17 cellular contexts compared by ENCODE assay signal in the genomic region with DNA sequence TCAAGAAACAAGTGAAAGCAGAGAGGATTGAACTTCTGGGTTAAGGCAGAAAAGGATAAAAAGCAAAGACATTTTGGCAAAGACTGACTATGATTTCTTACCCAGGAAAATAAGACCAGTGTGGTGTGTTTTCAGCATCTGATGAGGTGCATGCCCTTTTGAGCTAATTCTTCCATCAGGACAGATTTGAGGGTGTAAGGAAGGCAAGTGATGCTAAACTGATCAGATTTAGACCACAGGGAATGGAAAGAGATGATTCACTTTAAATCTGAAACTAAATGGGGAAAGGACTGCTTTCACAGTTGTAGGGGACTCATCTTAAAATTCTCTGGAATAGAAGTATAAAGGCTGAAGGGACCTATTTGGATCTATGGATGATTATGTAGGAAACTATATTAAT. TPM values are rescaled to one million over a fixed set of nuclear protein-coding genes. Genes with fewer than 3 reads are reported as not detected.
A peak's percentile ranks its signal among the peaks of the same experiment; 100 is the strongest.
DNase-seq lines count a peak whose midpoint lies in the region; ATAC-seq and TF ChIP-seq lines count a peak whose summit lies in the region.
"Had no signal": no experiment of that assay in that cellular context is flagged by ENCODE, and none has a peak within 500 bp of the region (broad histone marks: within the 10 kb centered on the region; RNA-seq: fewer than 3 reads in every experiment).

No MANE protein-coding gene starts in this region.

- intact Hi-C loops in activated CD8-positive, alpha-beta T cell treated with anti-CD3 and anti-CD28 coated beads for 36 hours (cut with micrococcal nuclease), result no loop called here

- peaks cover 18% of the 10 kb centered on the region for H3K4me1 Mint-ChIP-seq in activated CD8-positive, alpha-beta T cell treated with anti-CD3 and anti-CD28 coated beads for 36 hours (ENCODE audit: low read depth)
- peaks cover 2% of the 10 kb centered on the region for H3K4me1 Mint-ChIP-seq in activated CD8-positive, alpha-beta T cell treated with anti-CD3 and anti-CD28 coated beads, Interleukin-2, amount 10 ng/mL, durations not matched to agents 7 days and 5 days (ENCODE audit: low read depth)
- H3K4me1 Mint-ChIP-seq in T-helper 17 cell, result no peaks in the 10 kb centered on the region
- H3K4me1 Mint-ChIP-seq in glutamatergic neuron (ENCODE audit: low read depth, unreplicated experiment), result peaks cover 42% of the 10 kb centered on the region

- peaks cover 39% of the 10 kb centered on the region for H3K27me3 Mint-ChIP-seq in activated CD8-positive, alpha-beta T cell treated with anti-CD3 and anti-CD28 coated beads for 36 hours
- H3K27me3 Mint-ChIP-seq in activated CD8-positive, alpha-beta T cell treated with anti-CD3 and anti-CD28 coated beads, Interleukin-2, amount 10 ng/mL, durations not matched to agents 7 days and 5 days (ENCODE audit: low read depth), result peaks cover 16% of the 10 kb centered on the region
- peaks cover 72% of the 10 kb centered on the region for H3K27me3 Mint-ChIP-seq in T-helper 17 cell
- H3K27me3 Mint-ChIP-seq in glutamatergic neuron (ENCODE audit: unreplicated experiment), result peaks cover 2% of the 10 kb centered on the region

- POLR2A ChIA-PET in activated CD8-positive, alpha-beta T cell treated with anti-CD3 and anti-CD28 coated beads for 36 hours (lab: Charles Lee), result no interaction called here
- POLR2A ChIA-PET in activated CD8-positive, alpha-beta T cell treated with anti-CD3 and anti-CD28 coated beads, Interleukin-2, amount 10 ng/mL, durations not matched to agents 7 days and 5 days (lab: Charles Lee), result no interaction called here

- no peaks in the 10 kb centered on the region for H3K9me3 ChIP-seq in T-helper 17 cell (ENCODE audit: control insufficient read depth, low read length, poor library complexity, severe bottlenecking)
- H3K9me3 ChIP-seq: BLaER1 treated with 17β-estradiol and CSF1 and Interleukin-3, amounts not matched to agents 10 nM and 100 nM had no signal

- no peaks in the 10 kb centered on the region for H3K36me3 Mint-ChIP-seq in activated CD8-positive, alpha-beta T cell treated with anti-CD3 and anti-CD28 coated beads for 36 hours (ENCODE audit: low read depth)
- no peaks in the 10 kb centered on the region for H3K36me3 Mint-ChIP-seq in activated CD8-positive, alpha-beta T cell treated with anti-CD3 and anti-CD28 coated beads, Interleukin-2, amount 10 ng/mL, durations not matched to agents 7 days and 5 days (ENCODE audit: low read depth)
- peaks cover 5% of the 10 kb centered on the region for H3K36me3 Mint-ChIP-seq in T-helper 17 cell (ENCODE audit: low read depth)
- H3K36me3 Mint-ChIP-seq in glutamatergic neuron (ENCODE audit: unreplicated experiment), result peaks cover 4% of the 10 kb centered on the region
- H3K36me3 Mint-ChIP-seq: CD4-positive, CD25-positive, alpha-beta regulatory T cell had no signal

- DNase-seq in activated CD8-positive, alpha-beta T cell treated with anti-CD3 and anti-CD28 coated beads for 36 hours, result no peak
- DNase-seq in activated CD8-positive, alpha-beta T cell treated with anti-CD3 and anti-CD28 coated beads, Interleukin-2, amount 10 ng/mL, durations not matched to agents 7 days and 5 days, result no peak
- DNase-seq in T-helper 17 cell (no peak), glutamatergic neuron (no peak), T-helper 9 cell (no peak), NCI-H146 (lab: John Stamatoyannopoulos, UW) (no peak)
- no peak for DNase-seq in stimulated activated naive CD8-positive, alpha-beta T cell treated with anti-CD3 and anti-CD28 coated beads, Interleukin-15, Interleukin-2, amounts not matched to agents 100 U/mL and 50 U/mL, for 24 hours
- DNase-seq: 8988T; AML-193; Calu3; CD4-positive, CD25-positive, alpha-beta regulatory T cell; DMS 273 treated with DMSO at 0.1 percent for 48 hours; GM23248 had no signal

- CTCF ChIA-PET in activated CD8-positive, alpha-beta T cell treated with anti-CD3 and anti-CD28 coated beads for 36 hours (lab: Charles Lee), result interaction anchor here (0.9 to 1.9 kb wide), 2 partner anchors 17 to 24 kb away, joined by 3 to 5 read pairs; no protein-coding TSS in a partner anchor
- CTCF ChIA-PET in activated CD8-positive, alpha-beta T cell treated with anti-CD3 and anti-CD28 coated beads, Interleukin-2, amount 10 ng/mL, durations not matched to agents 7 days and 5 days (lab: Charles Lee), result interaction anchor here (3.1 kb wide), 1 partner anchor 25 kb away, joined by 10 read pairs; no protein-coding TSS in a partner anchor

- H3K27ac Mint-ChIP-seq in activated CD8-positive, alpha-beta T cell treated with anti-CD3 and anti-CD28 coated beads for 36 hours, result peak overlapping the region; percentile 28
- no peak overlapping the region for H3K27ac Mint-ChIP-seq in activated CD8-positive, alpha-beta T cell treated with anti-CD3 and anti-CD28 coated beads, Interleukin-2, amount 10 ng/mL, durations not matched to agents 7 days and 5 days
- H3K27ac Mint-ChIP-seq in T-helper 17 cell (no peak overlapping the region), glutamatergic neuron (ENCODE audit: unreplicated experiment) (peak overlapping the region; percentile 40)
- H3K27ac Mint-ChIP-seq: CD4-positive, CD25-positive, alpha-beta regulatory T cell had no signal

- peak; percentile 49 for ATAC-seq in activated CD8-positive, alpha-beta T cell treated with anti-CD3 and anti-CD28 coated beads for 36 hours
- ATAC-seq in activated CD8-positive, alpha-beta T cell treated with anti-CD3 and anti-CD28 coated beads, Interleukin-2, amount 10 ng/mL, durations not matched to agents 7 days and 5 days, result no peak
- ATAC-seq in T-helper 17 cell, result no peak
- ATAC-seq in stimulated activated naive CD8-positive, alpha-beta T cell treated with anti-CD3 and anti-CD28 coated beads, Interleukin-15, Interleukin-2, amounts not matched to agents 100 U/mL and 50 U/mL, for 24 hours, result peak; percentile 87
- no peak for ATAC-seq in GM18519 (IDR thresholded peaks at IDR 0.05; ENCODE audit: low FRiP score, unreplicated experiment)

- H3K4me3 Mint-ChIP-seq in activated CD8-positive, alpha-beta T cell treated with anti-CD3 and anti-CD28 coated beads for 36 hours, result no peak overlapping the region
- no peak overlapping the region for H3K4me3 Mint-ChIP-seq in activated CD8-positive, alpha-beta T cell treated with anti-CD3 and anti-CD28 coated beads, Interleukin-2, amount 10 ng/mL, durations not matched to agents 7 days and 5 days
- H3K4me3 Mint-ChIP-seq in T-helper 17 cell, result peak overlapping the region; percentile 2
- no peak overlapping the region for H3K4me3 Mint-ChIP-seq in glutamatergic neuron (ENCODE audit: unreplicated experiment)
- H3K4me3 Mint-ChIP-seq: CD4-positive, CD25-positive, alpha-beta regulatory T cell had no signal

- no peaks in the 10 kb centered on the region for H3K9me3 Mint-ChIP-seq in activated CD8-positive, alpha-beta T cell treated with anti-CD3 and anti-CD28 coated beads for 36 hours
- no peaks in the 10 kb centered on the region for H3K9me3 Mint-ChIP-seq in activated CD8-positive, alpha-beta T cell treated with anti-CD3 and anti-CD28 coated beads, Interleukin-2, amount 10 ng/mL, durations not matched to agents 7 days and 5 days (ENCODE audit: insufficient read depth)
- H3K9me3 Mint-ChIP-seq in glutamatergic neuron (ENCODE audit: unreplicated experiment), result peaks cover 5% of the 10 kb centered on the region
- H3K9me3 Mint-ChIP-seq: CD4-positive, CD25-positive, alpha-beta regulatory T cell had no signal

- TF ChIP-seq CTCF in activated CD8-positive, alpha-beta T cell treated with anti-CD3 and anti-CD28 coated beads for 36 hours (IDR thresholded peaks at IDR 0.05), result no peak
- TF ChIP-seq CTCF in glutamatergic neuron (IDR thresholded peaks at IDR 0.05; ENCODE audit: partially characterized antibody, unreplicated experiment), result no peak

RNA-seq across cellular contexts. Expression of gene LMAN1, which starts 18.9 kb away (rescaled TPM):
- total RNA-seq in activated CD8-positive, alpha-beta T cell treated with anti-CD3 and anti-CD28 coated beads for 36 hours, result 100 to 1,000 TPM; 126 to 140 TPM
- 10 to 100 TPM; 57.2 to 59.1 TPM for total RNA-seq in activated CD8-positive, alpha-beta T cell treated with anti-CD3 and anti-CD28 coated beads, Interleukin-2, amount 10 ng/mL, durations not matched to agents 7 days and 5 days
- total RNA-seq in T-helper 17 cell (10 to 100 TPM; 47.2 to 58.1 TPM), glutamatergic neuron (ENCODE audit: unreplicated experiment) (52.3 TPM)

RNA-seq across cellular contexts. Expression of gene CPLX4, which starts 59.5 kb away (rescaled TPM):
- not detected for total RNA-seq in activated CD8-positive, alpha-beta T cell treated with anti-CD3 and anti-CD28 coated beads for 36 hours
- not detected for total RNA-seq in activated CD8-positive, alpha-beta T cell treated with anti-CD3 and anti-CD28 coated beads, Interleukin-2, amount 10 ng/mL, durations not matched to agents 7 days and 5 days
- total RNA-seq in T-helper 17 cell (not detected), glutamatergic neuron (ENCODE audit: unreplicated experiment) (not detected)
- total RNA-seq: Calu3; CD4-positive, CD25-positive, alpha-beta regulatory T cell; Daoy; GM23248; HT1080 had no signal

Comparison
In these comparisons a context has a peak if more than half of its experiments do, and no peak if none do; other contexts are left out.
1. ATAC-seq: peak in activated CD8-positive, alpha-beta T cell treated with anti-CD3 and anti-CD28 coated beads for 36 hours (single experiment) and stimulated activated naive CD8-positive, alpha-beta T cell treated with anti-CD3 and anti-CD28 coated beads, Interleukin-15, Interleukin-2, amounts not matched to agents 100 U/mL and 50 U/mL, for 24 hours (single experiment); none in activated CD8-positive, alpha-beta T cell treated with anti-CD3 and anti-CD28 coated beads, Interleukin-2, amount 10 ng/mL, durations not matched to agents 7 days and 5 days (single experiment), T-helper 17 cell (single experiment) and GM18519 (single experiment).
2. H3K27ac Mint-ChIP-seq: peak in activated CD8-positive, alpha-beta T cell treated with anti-CD3 and anti-CD28 coated beads for 36 hours (single experiment) and glutamatergic neuron (single experiment); none in activated CD8-positive, alpha-beta T cell treated with anti-CD3 and anti-CD28 coated beads, Interleukin-2, amount 10 ng/mL, durations not matched to agents 7 days and 5 days (single experiment) and T-helper 17 cell (single experiment).